In the genomic region with DNA sequence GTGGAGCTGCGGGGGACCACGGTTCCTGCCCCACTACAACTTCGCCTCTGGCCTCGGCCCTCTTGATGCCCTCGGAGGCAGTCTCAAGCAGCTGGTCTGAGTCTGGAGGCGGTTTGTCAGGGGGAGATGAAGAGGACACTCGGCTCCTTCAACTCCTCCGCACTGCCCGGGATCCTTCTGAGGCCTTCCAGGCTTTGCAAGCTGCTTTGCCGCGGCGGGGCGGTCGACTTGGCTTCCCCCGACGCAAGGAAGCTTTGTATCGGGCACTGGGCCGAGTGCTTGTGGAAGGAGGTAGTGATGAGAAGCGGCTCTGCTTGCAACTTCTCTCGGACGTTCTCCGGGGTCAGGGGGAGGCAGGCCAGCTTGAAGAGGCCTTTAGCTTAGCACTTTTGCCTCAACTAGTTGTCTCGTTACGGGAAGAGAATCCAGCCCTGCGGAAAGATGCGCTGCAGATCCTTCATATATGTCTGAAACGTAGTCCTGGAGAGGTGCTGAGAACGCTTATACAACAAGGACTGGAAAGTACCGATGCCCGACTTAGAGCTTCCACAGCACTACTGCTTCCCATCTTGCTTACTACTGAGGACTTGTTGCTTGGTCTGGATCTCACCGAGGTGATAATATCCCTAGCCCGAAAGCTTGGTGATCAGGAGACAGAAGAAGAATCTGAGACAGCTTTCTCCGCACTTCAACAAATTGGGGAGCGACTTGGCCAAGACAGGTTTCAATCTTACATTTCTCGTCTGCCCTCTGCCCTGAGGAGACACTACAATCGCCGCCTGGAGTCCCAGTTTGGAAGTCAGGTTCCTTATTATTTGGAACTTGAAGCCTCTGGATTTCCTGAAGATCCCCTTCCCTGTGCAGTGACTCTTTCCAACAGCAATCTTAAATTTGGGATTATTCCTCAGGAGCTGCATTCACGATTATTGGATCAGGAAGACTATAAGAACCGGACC, we compare ENCODE assay signal across 8 cellular contexts. TPM values are rescaled to one million over a fixed set of nuclear protein-coding genes. Genes with fewer than 3 reads are reported as not detected.
DNase-seq lines count a peak whose midpoint lies in the region; ATAC-seq and TF ChIP-seq lines count a peak whose summit lies in the region.

No MANE protein-coding gene starts in this region.

- peaks cover 51% of the 10 kb centered on the region for H3K4me1 ChIP-seq in mucosa of descending colon (ENCODE audit: low read depth)
- H3K4me1 ChIP-seq in uterus, result peaks cover 3 to 10% of the 10 kb centered on the region in 2 donors

- TF ChIP-seq POLR2A in uterus (IDR thresholded peaks at IDR 0.05), result no peak

- TF ChIP-seq CTCF in epithelial cell of proximal tubule (conservative IDR thresholded peaks at IDR 0.05; ENCODE audit: low read depth, low read length) (no peak), mucosa of descending colon (IDR thresholded peaks at IDR 0.05) (no peak), uterus (IDR thresholded peaks at IDR 0.05) (no peak)

- H3K27ac ChIP-seq in uterus, result peak overlapping the region; percentile 77 to 91

- H3K9me3 ChIP-seq in mucosa of descending colon, result no peaks in the 10 kb centered on the region
- no peaks in the 10 kb centered on the region for H3K9me3 ChIP-seq in uterus

- in situ Hi-C loops in SK-MEL-5 (cut with HindIII; ENCODE audit: low pct_unique_long_range_greater_than_20kb, low sequenced_read_pairs), result no loop called here

- intact Hi-C loops in mucosa of descending colon (cut with DNase I, micrococcal nuclease), result no loop called here
- intact Hi-C loops in uterus (cut with DNase I; ENCODE audit: low total_unique reads), result loop anchor here (10.0 kb wide), 1 partner anchor 68 kb away; a partner anchor contains a TSS

- DNase-seq in SIG-M5 treated with dmso at 0.1 percent for 504 hours (lab: John Stamatoyannopoulos, UW; ENCODE audit: unreplicated experiment) (peak; percentile 50), SIG-M5 (lab: John Stamatoyannopoulos, UW) (no peak), SK-MEL-5 (ENCODE audit: low read depth, low spot score) (peak; percentile 6), epithelial cell of proximal tubule (ENCODE audit: low read depth) (no peak), mucosa of descending colon (peak; percentile 52 to 73 (median 66)), uterus (peak; percentile 53)
- no peak for DNase-seq in NK-92 treated with Interleukin-12 subunit alpha and Interleukin-12 subunit beta, amount 100 ng/mL, for 24 hours (lab: John Stamatoyannopoulos, UW)

- H3K36me3 ChIP-seq in mucosa of descending colon (ENCODE audit: low read depth) (no peaks in the 10 kb centered on the region), uterus (no peaks in the 10 kb centered on the region)

- no peaks in the 10 kb centered on the region for H3K27me3 ChIP-seq in uterus

- H3K4me3 ChIP-seq in epithelial cell of proximal tubule (ENCODE audit: low read depth, low read length) (peak overlapping the region; percentile 73), mucosa of descending colon (peak overlapping the region; percentile 69), uterus (peak overlapping the region; percentile 66 to 75)

- ATAC-seq in HG02642 (IDR thresholded peaks at IDR 0.05; ENCODE audit: poor library complexity, unreplicated experiment) (peak; percentile 3), mucosa of descending colon (peak; percentile 9)

RNA-seq across cellular contexts. Expression of a gene that starts 0.9 kb away (rescaled TPM):
- 17.1 and 19.1 TPM in 2 replicates for total RNA-seq in SK-MEL-5 (2014; rRNA removed; shearing (Covaris generic))
- polyA plus RNA-seq in SK-MEL-5 (2015; cell fraction: cytosol; rRNA removed), result 5.8 and 13.7 TPM in 2 replicates
- polyA plus RNA-seq in SK-MEL-5 (2015; cell fraction: nucleus; rRNA removed), result 20.9 and 22.4 TPM in 2 replicates
- total RNA-seq in epithelial cell of proximal tubule (4.2 and 4.6 TPM in 2 replicates), mucosa of descending colon (10 to 100 TPM; 13.2 to 17.0 (median 14.8) TPM), uterus (10 to 100 TPM; 10.9 to 56.5 (median 31.7) TPM)

RNA-seq across cellular contexts. Expression of a gene that starts 1.1 kb away (rescaled TPM):
- 6.7 and 8.6 TPM in 2 replicates for total RNA-seq in SK-MEL-5 (2014; rRNA removed; shearing (Covaris generic))
- polyA plus RNA-seq in SK-MEL-5 (2015; cell fraction: cytosol; rRNA removed), result 4.3 and 5.1 TPM in 2 replicates
- polyA plus RNA-seq in SK-MEL-5 (2015; cell fraction: nucleus; rRNA removed), result 5.9 and 10.6 TPM in 2 replicates
- total RNA-seq in epithelial cell of proximal tubule (3.7 and 5.0 TPM in 2 replicates), mucosa of descending colon (10 to 100 TPM; 16.1 to 19.5 (median 19.3) TPM), uterus (10 to 100 TPM in 3 of 4 donors, 1 to 10 TPM in 1; 3.6 to 40.2 (median 16.0) TPM)

Comparison
In these comparisons a context has a peak if more than half of its experiments do, and no peak if none do; other contexts are left out.
1. DNase-seq: peak in SIG-M5 treated with dmso at 0.1 percent for 504 hours (single experiment), SK-MEL-5 (single experiment), mucosa of descending colon (3 of 3) and uterus (2 of 2); none in SIG-M5 (single experiment), epithelial cell of proximal tubule (single experiment) and NK-92 treated with Interleukin-12 subunit alpha and Interleukin-12 subunit beta, amount 100 ng/mL, for 24 hours (single experiment).
2. Peak in every context shown above with its lines, with median percentiles within 50 percentile points of each other: H3K4me3 ChIP-seq.